Comparison of ENCODE assay signal across 7 cellular contexts in genomic region chr12:81543621-81544139, GRCh38.
"Had no signal": no experiment of that assay in that cellular context is flagged by ENCODE, and none has a peak within 500 bp of the region (broad histone marks: within the 10 kb centered on the region; RNA-seq: fewer than 3 reads in every experiment).

No MANE protein-coding gene starts in this region.

- DNase-seq: H9, HCEC 1CT, KG1 had no signal

- H3K4me2 ChIP-seq: GM23338 had no signal

- H3K4me3 ChIP-seq: GM23338 had no signal

- H3K27ac ChIP-seq: HL-60 had no signal

- ATAC-seq: GM23338 had no signal

- FAIRE-seq: H1, H54 had no signal

- H2AFZ ChIP-seq: GM23338 had no signal
